In the genomic region with DNA sequence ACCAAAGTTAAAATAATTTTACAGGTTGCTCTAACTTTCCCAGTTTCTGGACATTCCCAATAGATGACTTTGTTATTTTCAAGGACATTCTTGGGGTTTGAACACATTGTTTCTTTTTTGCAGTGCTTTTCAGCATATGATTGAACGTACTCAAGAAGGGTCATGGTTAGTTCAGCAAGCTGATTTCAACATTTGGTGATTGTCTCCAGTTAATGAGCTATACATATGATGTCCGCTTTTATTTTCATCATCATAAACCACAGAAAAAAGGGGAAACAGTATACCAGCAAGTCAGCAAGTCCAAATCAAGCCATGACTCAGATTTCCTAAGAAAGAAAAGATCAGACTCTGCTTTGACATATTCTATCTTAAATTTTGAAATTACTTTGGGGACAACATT, we compare ENCODE assay signal across 12 cellular contexts.
DNase-seq lines count a peak whose midpoint lies in the region; ATAC-seq and TF ChIP-seq lines count a peak whose summit lies in the region.
"Had no signal": no experiment of that assay in that cellular context is flagged by ENCODE, and none has a peak within 500 bp of the region (broad histone marks: within the 10 kb centered on the region; RNA-seq: fewer than 3 reads in every experiment).

No MANE protein-coding gene starts in this region.

- peak; percentile 13 for DNase-seq in EL
- peak; percentile 66 to 99 for DNase-seq in NOMO-1 (lab: John Stamatoyannopoulos, UW; ENCODE audit: unreplicated experiment in 2 of 2)
- DNase-seq in cardiac fibroblast (ENCODE audit: low read depth in 2 of 2): peak; percentile 49 to 93
- DNase-seq in mucosa of descending colon: no peak
- DNase-seq in germinal center (ENCODE audit: low spot score): no peak
- no peak for DNase-seq in transverse colon
- DNase-seq in activated CD4-positive, CD25-positive, alpha-beta regulatory T cell (lab: John Stamatoyannopoulos, UW): no peak
- no peak for DNase-seq in NCI-H69 (lab: John Stamatoyannopoulos, UW)
- DNase-seq: effector memory CD8-positive, alpha-beta T cell; HFFc6; NCI-H524 treated with DMSO at 0.1 percent for 48 hours; sigmoid colon had no signal

- H3K4me1 ChIP-seq in mucosa of descending colon (ENCODE audit: low read depth): no peaks in the 10 kb centered on the region
- H3K4me1 ChIP-seq in transverse colon: no peaks in the 10 kb centered on the region
- H3K4me1 ChIP-seq: sigmoid colon had no signal

- ATAC-seq in mucosa of descending colon: peak; percentile 24
- ATAC-seq: effector memory CD8-positive, alpha-beta T cell had no signal

- peaks cover 5% of the 10 kb centered on the region for H3K9me3 ChIP-seq in mucosa of descending colon
- H3K9me3 ChIP-seq in transverse colon: no peaks in the 10 kb centered on the region

- H3K4me3 ChIP-seq in cardiac fibroblast (replicated peaks in 1 of 2; ENCODE audit: low read depth in 2 of 2, low read length in 2 of 2) (no peak overlapping the region), mucosa of descending colon (no peak overlapping the region), transverse colon (no peak overlapping the region)
- H3K4me3 ChIP-seq: sigmoid colon had no signal

- H3K36me3 ChIP-seq in mucosa of descending colon (ENCODE audit: low read depth): no peaks in the 10 kb centered on the region
- H3K36me3 ChIP-seq in transverse colon: no peaks in the 10 kb centered on the region
- H3K36me3 ChIP-seq: sigmoid colon had no signal

- no peak overlapping the region for H3K27ac ChIP-seq in transverse colon
- H3K27ac ChIP-seq: sigmoid colon had no signal

- no peak for TF ChIP-seq POLR2A in transverse colon (IDR thresholded peaks at IDR 0.05)

- intact Hi-C loops in mucosa of descending colon (cut with DNase I, micrococcal nuclease): no loop called here
- intact Hi-C loops in transverse colon (cut with DNase I; ENCODE audit: low total_unique reads): no loop called here

- no peak for TF ChIP-seq EP300 in transverse colon (IDR thresholded peaks at IDR 0.05; ENCODE audit: low read depth)

- 70 to 71% methylated on average over 1 to 2 of the region's 2 CpGs for WGBS in transverse colon (ENCODE audit: low coverage in 1 of 2), 2 donors

- H3K27me3 ChIP-seq in transverse colon: no peaks in the 10 kb centered on the region
- H3K27me3 ChIP-seq: sigmoid colon had no signal

- TF ChIP-seq CTCF in cardiac fibroblast (IDR thresholded peaks at IDR 0.05; ENCODE audit: low read depth, low read length): no peak
- TF ChIP-seq CTCF in mucosa of descending colon (IDR thresholded peaks at IDR 0.05): no peak
- no peak for TF ChIP-seq CTCF in transverse colon (IDR thresholded peaks at IDR 0.05)

- in situ Hi-C loops in transverse colon (cut with MboI; ENCODE audit: low pct_ligation_motif_present in 1 of 4, low pct_unique_long_range_greater_than_20kb in 1 of 4, low sequenced_read_pairs in 3 of 4): no loop called here

Comparison
In these comparisons a context has a peak if more than half of its experiments do, and no peak if none do; other contexts are left out.
1. DNase-seq: peak in EL (single experiment), NOMO-1 (2 of 2) and cardiac fibroblast (2 of 2); none in mucosa of descending colon (0 of 3), germinal center (single experiment), transverse colon (single experiment), activated CD4-positive, CD25-positive, alpha-beta regulatory T cell (0 of 4) and NCI-H69 (single experiment).